ENCODE assay signal across 8 cellular contexts in genomic region chr9:22813520-22813919, GRCh38.
A peak's percentile ranks its signal among the peaks of the same experiment; 100 is the strongest.
DNase-seq lines count a peak whose midpoint lies in the region; ATAC-seq, FAIRE-seq and TF ChIP-seq lines count a peak whose summit lies in the region.

No MANE protein-coding gene starts in this region.

- WGBS in liver = 92% methylated on average over 2 of the region's 2 CpGs

- no peaks in the 10 kb centered on the region for H3K9me3 ChIP-seq in liver (ENCODE audit: control insufficient read depth in 4 of 4, low read length in 3 of 4)

- DNase-seq in D721Med (ENCODE audit: insufficient read length, low spot score) (no peak), LoVo (ENCODE audit: low spot score) (peak; percentile 8), amniotic stem cell (lab: John Stamatoyannopoulos, UW) (peak; percentile 5), foreskin melanocyte (no peak), GM19238 (ENCODE audit: insufficient read length, low spot score) (no peak)

- TF ChIP-seq RAD21 in liver (IDR thresholded peaks at IDR 0.05) = peak; percentile 78 to 82

- H3K27ac ChIP-seq in liver (ENCODE audit: low read depth in 1 of 2, low read length in 2 of 2) = no peak overlapping the region

- FAIRE-seq in D721Med (lab: Jason Lieb, UNC) = peak; percentile 70

- ATAC-seq in GM18873 (IDR thresholded peaks at IDR 0.05; ENCODE audit: low FRiP score, unreplicated experiment) (no peak), HG02981 (IDR thresholded peaks at IDR 0.05; ENCODE audit: unreplicated experiment) (no peak)

- no peak overlapping the region for H3K9ac ChIP-seq in liver (ENCODE audit: low read depth in 1 of 2, low read length in 2 of 2)

- no peaks in the 10 kb centered on the region for H3K27me3 ChIP-seq in liver (ENCODE audit: control insufficient read depth in 4 of 4, insufficient read depth in 4 of 4, low read length in 3 of 4)

- no peaks in the 10 kb centered on the region for H3K4me1 ChIP-seq in liver (ENCODE audit: control insufficient read depth in 4 of 4, insufficient read depth in 4 of 4, low read length in 3 of 4)

- H3K36me3 ChIP-seq in liver (ENCODE audit: control insufficient read depth in 4 of 4, insufficient read depth in 3 of 4, low read depth in 1 of 4, low read length in 3 of 4) = peaks cover 0 to 1% (median 0%) of the 10 kb centered on the region in 4 donors

- TF ChIP-seq CTCF in D721Med (IDR thresholded peaks at IDR 0.05; ENCODE audit: insufficient read depth, missing control alignments) = peak; percentile 49
- peak; percentile 17 for TF ChIP-seq CTCF in liver (IDR thresholded peaks at IDR 0.05; ENCODE audit: low read depth, low read length, missing input control)

- no peak overlapping the region for H3K4me3 ChIP-seq in liver (ENCODE audit: low read depth in 1 of 3, low read length in 3 of 3)

TF ChIP-seq in liver, 16 proteins besides CTCF, POLR2A, EP300 and RAD21:
- TF ChIP-seq FOXA2 (IDR thresholded peaks at IDR 0.05) = peak; percentile 18
- no peak for TF ChIP-seq JUND (IDR thresholded peaks at IDR 0.05)

Comparison
In these comparisons a context has a peak if more than half of its experiments do, and no peak if none do; other contexts are left out.
1. DNase-seq: peak in LoVo (single experiment) and amniotic stem cell (single experiment); none in D721Med (single experiment), foreskin melanocyte (single experiment) and GM19238 (single experiment).